Comparison of ENCODE assay signal across 10 cellular contexts in the genomic region with DNA sequence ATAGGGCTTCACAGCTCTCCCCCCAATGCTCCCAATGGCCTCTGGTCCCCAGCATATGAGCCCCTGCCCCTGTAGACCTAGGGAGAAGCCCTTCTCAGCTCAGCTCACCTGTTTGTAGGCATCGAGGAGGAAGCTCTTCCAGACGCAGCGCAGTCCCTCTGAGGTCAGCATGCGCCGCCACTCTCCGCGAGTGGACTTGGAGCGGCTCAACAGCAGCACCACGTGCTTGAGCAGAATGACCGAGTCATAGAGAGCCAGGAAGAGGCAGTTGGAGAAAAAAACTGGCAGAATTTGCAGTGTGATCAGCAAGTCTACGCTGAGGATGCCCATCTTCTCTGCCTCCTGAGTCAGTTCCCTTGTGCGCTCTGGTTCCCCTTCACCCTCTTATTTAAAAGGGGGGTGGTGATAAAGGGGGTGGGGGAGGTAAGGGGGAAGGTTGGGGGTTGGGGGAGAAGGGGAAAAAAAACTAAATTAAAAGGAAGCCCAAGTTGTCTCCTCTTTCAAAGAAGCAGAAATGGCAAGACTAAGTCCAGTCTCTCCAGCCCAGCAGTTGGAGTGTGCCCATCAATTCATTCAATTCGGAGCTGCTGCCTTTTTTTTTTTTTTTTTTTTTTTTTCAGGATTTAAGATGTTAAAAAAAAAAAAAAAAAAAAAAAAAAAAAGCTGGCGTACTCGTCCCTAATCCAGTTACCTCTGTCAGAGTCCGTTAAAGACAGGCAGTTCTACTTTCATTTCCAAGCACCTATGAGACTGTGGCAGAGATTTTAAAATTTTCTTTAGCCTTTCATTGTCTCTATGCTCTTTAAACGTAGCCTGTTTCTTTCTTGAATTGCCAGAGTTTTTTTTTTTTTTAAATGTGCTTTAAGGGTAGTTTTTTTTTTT. TPM values are rescaled to one million over a fixed set of nuclear protein-coding genes. Genes with fewer than 3 reads are reported as not detected.
A peak's percentile ranks its signal among the peaks of the same experiment; 100 is the strongest.
DNase-seq lines count a peak whose midpoint lies in the region; ATAC-seq, FAIRE-seq and TF ChIP-seq lines count a peak whose summit lies in the region.
"Had no signal": no experiment of that assay in that cellular context is flagged by ENCODE, and none has a peak within 500 bp of the region (broad histone marks: within the 10 kb centered on the region; RNA-seq: fewer than 3 reads in every experiment).

A gene (minus strand): TSS at position 362 of the 882 bp plus-strand sequence. CDS start 32 bp downstream, at position 330.

- H4K20me1 ChIP-seq in GM23338 (replicated peaks; ENCODE audit: insufficient read depth) (no peaks in the 10 kb centered on the region), OCI-LY7 (ENCODE audit: insufficient read depth, low read length) (no peaks in the 10 kb centered on the region)

- peak; percentile 21 for DNase-seq in GM23338 (ENCODE audit: low spot score)
- no peak for DNase-seq in kidney epithelial cell (ENCODE audit: low read depth)
- peak; percentile 70 for DNase-seq in superior temporal gyrus (ENCODE audit: extremely low spot score)
- no peak for DNase-seq in HTR-8/SVneo (ENCODE audit: insufficient read length, low spot score)
- no peak for DNase-seq in OCI-LY7 (ENCODE audit: low spot score)
- DNase-seq in HuH-7 (ENCODE audit: low spot score) = no peak
- no peak for DNase-seq in MV-4-11 (lab: John Stamatoyannopoulos, UW)
- DNase-seq: amniotic stem cell, NCI-H69 had no signal

- no peaks in the 10 kb centered on the region for H3K36me3 Mint-ChIP-seq in GM23338 (ENCODE audit: low read depth)
- H3K36me3 Mint-ChIP-seq in brain = no peaks in the 10 kb centered on the region

- POLR2A ChIA-PET in OCI-LY7 (lab: Charles Lee) = interaction anchor here (0.6 to 1.1 kb wide), 3 partner anchors 13 to 714 kb away, joined by 3 read pairs; no protein-coding TSS in a partner anchor

- intact Hi-C loops in OCI-LY7 (cut with micrococcal nuclease; ENCODE audit: unreplicated experiment) = loop anchor here (10.0 kb wide), 2 partner anchors 633 to 773 kb away; no protein-coding TSS in a partner anchor

- H3K79me2 ChIP-seq in GM23338 (replicated peaks; ENCODE audit: insufficient read depth) (no peaks in the 10 kb centered on the region), OCI-LY7 (ENCODE audit: insufficient read depth, low read depth, low read length) (no peaks in the 10 kb centered on the region)

- H3K36me3 ChIP-seq in GM23338 (ENCODE audit: insufficient read depth) = no peaks in the 10 kb centered on the region
- H3K36me3 ChIP-seq in kidney epithelial cell (ENCODE audit: control insufficient read depth, insufficient read depth, low read length) = no peaks in the 10 kb centered on the region
- H3K36me3 ChIP-seq in OCI-LY7 (ENCODE audit: insufficient read depth, low read length) = no peaks in the 10 kb centered on the region

- H3K4me3 ChIP-seq in GM23338 (peak within 1 kb of the TSS; percentile 33), kidney epithelial cell (ENCODE audit: low read depth, low read length) (peak within 1 kb of the TSS; percentile 3), OCI-LY7 (ENCODE audit: low read depth, low read length, poor library complexity, severe bottlenecking) (no peak within 1 kb of the TSS)

- H3K27ac ChIP-seq in GM23338 (ENCODE audit: low read depth) = no peak within 1 kb of the TSS
- H3K27ac ChIP-seq in OCI-LY7 (ENCODE audit: low read depth, low read length, poor library complexity, severe bottlenecking) = no peak within 1 kb of the TSS

- no TSS peak for BruUV-seq in OCI-LY7 (replicated peaks; lab: Mats Ljungman, UMichigan)

- H3K27me3 Mint-ChIP-seq in GM23338 (ENCODE audit: insufficient read depth, low read depth, poor library complexity) (no peaks in the 10 kb centered on the region), brain (peaks cover 4% of the 10 kb centered on the region)

- H3K4me1 Mint-ChIP-seq in GM23338 (peaks cover 14% of the 10 kb centered on the region), brain (peaks cover 28% of the 10 kb centered on the region)

- H3K4me3 Mint-ChIP-seq in GM23338 = peak within 1 kb of the TSS; percentile 14; the same call in 2 of the 3 replicates
- peak within 1 kb of the TSS; percentile 78 to 86 (median 81) for H3K4me3 Mint-ChIP-seq in brain

- FAIRE-seq in HTR-8/SVneo (lab: Jason Lieb, UNC) = no peak

- ATAC-seq in GM23338 = peak; percentile 51

- no peaks in the 10 kb centered on the region for H3K9me3 ChIP-seq in OCI-LY7 (ENCODE audit: low read length)

- H3K27me3 ChIP-seq in GM23338 (ENCODE audit: insufficient read depth) (no peaks in the 10 kb centered on the region), kidney epithelial cell (ENCODE audit: control insufficient read depth, insufficient read depth, low read length) (no peaks in the 10 kb centered on the region)

- H2AFZ ChIP-seq in GM23338 = peak within 1 kb of the TSS; percentile 84; the same call in 1 of the 2 replicates
- no peak within 1 kb of the TSS for H2AFZ ChIP-seq in OCI-LY7 (ENCODE audit: low read length)

- peak within 1 kb of the TSS; percentile 14; the same call in 1 of the 2 replicates for H3K4me2 ChIP-seq in GM23338
- H3K4me2 ChIP-seq in OCI-LY7 (ENCODE audit: low read length) = no peak within 1 kb of the TSS

- H3F3A ChIP-seq in GM23338 (replicated peaks; ENCODE audit: low read depth) = no peaks in the 10 kb centered on the region

- peaks cover 14% of the 10 kb centered on the region for H3K4me1 ChIP-seq in GM23338 (ENCODE audit: insufficient read depth)
- no peaks in the 10 kb centered on the region for H3K4me1 ChIP-seq in OCI-LY7 (ENCODE audit: insufficient read depth, low read length, poor library complexity, severe bottlenecking)

- no peak for TF ChIP-seq CTCF in GM23338 (conservative IDR thresholded peaks at IDR 0.05; ENCODE audit: low read depth in 2 of 2)
- no peak for TF ChIP-seq CTCF in brain (conservative IDR thresholded peaks at IDR 0.05)
- no peak for TF ChIP-seq CTCF in kidney epithelial cell (IDR thresholded peaks at IDR 0.05; ENCODE audit: insufficient read depth, low read length, poor library complexity, severe bottlenecking)
- no peak for TF ChIP-seq CTCF in OCI-LY7 (conservative IDR thresholded peaks at IDR 0.05; ENCODE audit: low read length)

- H3K9me3 Mint-ChIP-seq in GM23338 = no peaks in the 10 kb centered on the region
- H3K9me3 Mint-ChIP-seq in brain = peaks cover 0 to 3% (median 0%) of the 10 kb centered on the region in 5 experiments

- no peaks in the 10 kb centered on the region for H3K9me2 ChIP-seq in GM23338 (ENCODE audit: insufficient read depth)
- H3K9me2 ChIP-seq in OCI-LY7 (ENCODE audit: insufficient read depth, low read length) = no peaks in the 10 kb centered on the region

- H3K27ac Mint-ChIP-seq in GM23338 = peak within 1 kb of the TSS; percentile 75; the same call in 1 of the 2 replicates
- peak within 1 kb of the TSS in 4 of 5 experiments; percentile 48 to 74 (median 63) for H3K27ac Mint-ChIP-seq in brain

- CTCF ChIA-PET in OCI-LY7 (lab: Charles Lee; ENCODE audit: unreplicated experiment) = no interaction called here

TF ChIP-seq in GM23338, 12 proteins besides CTCF, POLR2A, EP300 and RAD21 (continues in another document):
- TF ChIP-seq EZH2 (IDR thresholded peaks at IDR 0.05; ENCODE audit: low read depth, unreplicated experiment) = no peak
- TF ChIP-seq POLR2AphosphoS5 (IDR thresholded peaks at IDR 0.05; ENCODE audit: low read depth) = no peak
- no peak for TF ChIP-seq CREB1 (CRISPR knock-in tag; IDR thresholded peaks at IDR 0.05; ENCODE audit: low read depth)
- no peak for TF ChIP-seq EZH2phosphoT487 (IDR thresholded peaks at IDR 0.05; ENCODE audit: unreplicated experiment)
- TF ChIP-seq STAT1 (IDR thresholded peaks at IDR 0.05; ENCODE audit: unreplicated experiment) = no peak
- no peak for TF ChIP-seq NANOG (IDR thresholded peaks at IDR 0.05; ENCODE audit: borderline replicate concordance)

RNA-seq across cellular contexts. Expression of the gene that starts here (rescaled TPM):
- total RNA-seq in GM23338 (2014; rRNA removed; shearing (Covaris generic)) = 0.17 TPM in 1 of 2 replicates, not detected in the other
- 0.05 TPM in 2 replicates for polyA plus RNA-seq in GM23338 (2016; fragmentation: Nextera tagmentation; extraction: Ambion mirVana)
- 1.4 TPM for polyA plus RNA-seq in brain (ENCODE audit: insufficient read depth, low read depth, low replicate concordance)
- 0.07 TPM in 1 of 2 replicates, not detected in the other for total RNA-seq in kidney epithelial cell
- total RNA-seq in OCI-LY7 (2014; rRNA removed; shearing (Covaris generic)) = 0.16 and 3.2 TPM in 2 replicates
- total RNA-seq in OCI-LY7 (2022) = 0.23 TPM in 1 of 2 replicates, not detected in the other

Comparison
In these comparisons a context has a peak if more than half of its experiments do, and no peak if none do; other contexts are left out.
1. Peak in DNase-seq, ATAC-seq, H3K4me3 ChIP-seq and H3K4me2 ChIP-seq in GM23338; RNA of the gene not detected or under 1 TPM.